Comparison of ENCODE assay signal across 25 cellular contexts in genomic region chr11:18757742-18758294, GRCh38. TPM values are rescaled to one million over a fixed set of nuclear protein-coding genes. Genes with fewer than 3 reads are reported as not detected.
DNase-seq lines count a peak whose midpoint lies in the region; ATAC-seq, FAIRE-seq and TF ChIP-seq lines count a peak whose summit lies in the region.
"Had no signal": no experiment of that assay in that cellular context is flagged by ENCODE, and none has a peak within 500 bp of the region (broad histone marks: within the 10 kb centered on the region; RNA-seq: fewer than 3 reads in every experiment).

No MANE protein-coding gene starts in this region.

- peaks cover 3% of the 10 kb centered on the region for H3K4me1 Mint-ChIP-seq in astrocyte (ENCODE audit: low read depth, unreplicated experiment)
- no peaks in the 10 kb centered on the region for H3K4me1 Mint-ChIP-seq in activated CD4-positive, alpha-beta memory T cell treated with anti-CD3 and anti-CD28 coated beads for 36 hours (ENCODE audit: low read depth)
- H3K4me1 Mint-ChIP-seq: CD14-positive monocyte; CD4-positive, alpha-beta memory T cell; GM23338 had no signal

- no peaks in the 10 kb centered on the region for H3K4me1 ChIP-seq in astrocyte (ENCODE audit: insufficient read depth, low read length)
- no peaks in the 10 kb centered on the region for H3K4me1 ChIP-seq in fibroblast of lung (ENCODE audit: control insufficient read depth, extremely low read depth, insufficient read depth, low read length)

- H4K20me1 ChIP-seq in astrocyte (ENCODE audit: insufficient read depth, low read length) (no peaks in the 10 kb centered on the region), fibroblast of lung (ENCODE audit: control insufficient read depth, extremely low read depth, insufficient read depth, low read length) (no peaks in the 10 kb centered on the region)
- H4K20me1 ChIP-seq: BLaER1 had no signal

- CTCF ChIA-PET in activated CD4-positive, alpha-beta memory T cell treated with anti-CD3 and anti-CD28 coated beads for 36 hours (lab: Charles Lee) = interaction anchor here (0.7 to 7.1 kb wide), 6 partner anchors 10 to 35 kb away, joined by 3 to 62 read pairs (median 5); no protein-coding TSS in a partner anchor

- H3K27ac Mint-ChIP-seq in astrocyte (ENCODE audit: unreplicated experiment) = no peak overlapping the region
- H3K27ac Mint-ChIP-seq in activated CD4-positive, alpha-beta memory T cell treated with anti-CD3 and anti-CD28 coated beads for 36 hours = no peak overlapping the region
- H3K27ac Mint-ChIP-seq: CD14-positive monocyte, GM23338 had no signal

- intact Hi-C loops in sciatic nerve (cut with DNase I) = no loop called here
- intact Hi-C loops in activated CD4-positive, alpha-beta memory T cell treated with anti-CD3 and anti-CD28 coated beads for 36 hours (cut with micrococcal nuclease) = no loop called here

- no peak for FAIRE-seq in astrocyte (lab: Jason Lieb, UNC)
- FAIRE-seq: A204.1, GM12878, H54, K562 had no signal

- H3K9me3 ChIP-seq in astrocyte (ENCODE audit: insufficient read depth, low read depth, low read length) (no peaks in the 10 kb centered on the region), fibroblast of lung (ENCODE audit: control insufficient read depth, insufficient read depth, low read depth, low read length) (no peaks in the 10 kb centered on the region)
- H3K9me3 ChIP-seq: BLaER1 had no signal

- H3K27me3 Mint-ChIP-seq in astrocyte (ENCODE audit: low read depth, unreplicated experiment) = no peaks in the 10 kb centered on the region
- H3K27me3 Mint-ChIP-seq in activated CD4-positive, alpha-beta memory T cell treated with anti-CD3 and anti-CD28 coated beads for 36 hours = no peaks in the 10 kb centered on the region

- H3K27ac ChIP-seq in astrocyte (ENCODE audit: low read depth, low read length) (no peak overlapping the region), fibroblast of lung (ENCODE audit: insufficient read depth, low read length) (no peak overlapping the region)
- H3K27ac ChIP-seq: BLaER1, HL-60 had no signal

- peak; percentile 72 for ATAC-seq in sciatic nerve
- ATAC-seq in HG03460 (IDR thresholded peaks at IDR 0.05; ENCODE audit: unreplicated experiment) = no peak
- ATAC-seq: GM12878, GM23338, K562 had no signal

- DNase-seq in astrocyte (ENCODE audit: low read depth) = peak; percentile 54
- DNase-seq in fibroblast of lung (ENCODE audit: low read depth in 2 of 2) = peak; percentile 33 to 66
- DNase-seq in iris pigment epithelial cell (ENCODE audit: low read depth) = peak; percentile 56
- no peak for DNase-seq in sciatic nerve (ENCODE audit: low spot score)
- no peak for DNase-seq in DMS153 treated with DMSO at 0.1 percent for 48 hours (lab: John Stamatoyannopoulos, UW; ENCODE audit: unreplicated experiment)
- no peak for DNase-seq in NCI-H345 (lab: John Stamatoyannopoulos, UW)
- DNase-seq in activated CD4-positive, alpha-beta memory T cell treated with anti-CD3 and anti-CD28 coated beads for 36 hours = no peak
- DNase-seq: ACHN; Calu3; CD4-positive, alpha-beta memory T cell; DMS53; DND-41; EL; HCEC 1CT had no signal

- H3K27me3 ChIP-seq in astrocyte (ENCODE audit: insufficient read depth, low read length) (peaks cover 4% of the 10 kb centered on the region), fibroblast of lung (ENCODE audit: control insufficient read depth, insufficient read depth, low read length) (no peaks in the 10 kb centered on the region)
- H3K27me3 ChIP-seq: BLaER1 had no signal

- H3K4me3 Mint-ChIP-seq in astrocyte (ENCODE audit: unreplicated experiment) = no peak overlapping the region
- no peak overlapping the region for H3K4me3 Mint-ChIP-seq in activated CD4-positive, alpha-beta memory T cell treated with anti-CD3 and anti-CD28 coated beads for 36 hours
- H3K4me3 Mint-ChIP-seq: CD4-positive, alpha-beta memory T cell; GM23338 had no signal

- POLR2A ChIA-PET in activated CD4-positive, alpha-beta memory T cell treated with anti-CD3 and anti-CD28 coated beads for 36 hours (lab: Charles Lee) = no interaction called here

- no peaks in the 10 kb centered on the region for H3K36me3 Mint-ChIP-seq in astrocyte (ENCODE audit: low read depth, unreplicated experiment)
- H3K36me3 Mint-ChIP-seq in activated CD4-positive, alpha-beta memory T cell treated with anti-CD3 and anti-CD28 coated beads for 36 hours = no peaks in the 10 kb centered on the region
- H3K36me3 Mint-ChIP-seq: CD14-positive monocyte; CD4-positive, alpha-beta memory T cell had no signal

- H2AFZ ChIP-seq in astrocyte (ENCODE audit: low read depth, low read length) = no peak overlapping the region
- no peak overlapping the region for H2AFZ ChIP-seq in fibroblast of lung (ENCODE audit: low read length)
- H2AFZ ChIP-seq: GM23338 had no signal

- H3K9me3 Mint-ChIP-seq in astrocyte (ENCODE audit: unreplicated experiment) = no peaks in the 10 kb centered on the region
- no peaks in the 10 kb centered on the region for H3K9me3 Mint-ChIP-seq in activated CD4-positive, alpha-beta memory T cell treated with anti-CD3 and anti-CD28 coated beads for 36 hours
- H3K9me3 Mint-ChIP-seq: GM23338 had no signal

- H3K9ac ChIP-seq in astrocyte (ENCODE audit: low read length) (no peak overlapping the region), fibroblast of lung (ENCODE audit: insufficient read depth, low read length) (no peak overlapping the region)
- H3K9ac ChIP-seq: BLaER1 had no signal

- H3K36me3 ChIP-seq in astrocyte (ENCODE audit: insufficient read depth, low read length) (no peaks in the 10 kb centered on the region), fibroblast of lung (ENCODE audit: control insufficient read depth, insufficient read depth, low read length) (no peaks in the 10 kb centered on the region)
- H3K36me3 ChIP-seq: BLaER1 had no signal

- H3K4me2 ChIP-seq in astrocyte (ENCODE audit: low read length) (no peak overlapping the region), fibroblast of lung (ENCODE audit: extremely low read depth, insufficient read depth, low read length) (no peak overlapping the region)
- H3K4me2 ChIP-seq: BLaER1, GM23338 had no signal

- TF ChIP-seq CTCF in astrocyte (IDR thresholded peaks at IDR 0.05; ENCODE audit: insufficient read depth, low read depth, low read length) = no peak
- no peak for TF ChIP-seq CTCF in fibroblast of lung (conservative IDR thresholded peaks at IDR 0.05 in 1 of 2, IDR thresholded peaks at IDR 0.05 in 1 of 2; ENCODE audit: low read depth in 1 of 2, low read length in 2 of 2)

- H3K4me3 ChIP-seq in astrocyte (ENCODE audit: insufficient read depth, low read depth, low read length) = no peak overlapping the region
- no peak overlapping the region for H3K4me3 ChIP-seq in fibroblast of lung (replicated peaks in 1 of 4; ENCODE audit: control extremely low read depth in 1 of 4, insufficient read depth in 1 of 4, low read depth in 3 of 4, low read length in 4 of 4)
- H3K4me3 ChIP-seq: BLaER1, GM12878, GM23338, K562 had no signal

- H3K79me2 ChIP-seq in astrocyte (ENCODE audit: insufficient read depth, low read length) = no peaks in the 10 kb centered on the region
- H3K79me2 ChIP-seq in fibroblast of lung (ENCODE audit: control insufficient read depth, insufficient read depth, low read length) = no peaks in the 10 kb centered on the region

RNA-seq across cellular contexts. Expression of gene IGSF22, which starts 31.8 kb away (rescaled TPM):
- 0.05 TPM in 1 of 2 replicates, not detected in the other for total RNA-seq in astrocyte
- under 0.01 TPM in 2 replicates for total RNA-seq in fibroblast of lung
- not detected in 2 replicates for polyA plus RNA-seq in fibroblast of lung
- polyA plus RNA-seq in fibroblast of lung (2012) = not detected in 2 replicates
- not detected in 2 replicates for polyA minus RNA-seq in fibroblast of lung (ENCODE audit: low replicate concordance)
- total RNA-seq in sciatic nerve = 0.58 TPM
- under 1 TPM; 0.85 to 1.00 TPM for total RNA-seq in activated CD4-positive, alpha-beta memory T cell treated with anti-CD3 and anti-CD28 coated beads for 36 hours
- total RNA-seq: Calu3, G401, GM12878, GM23338, HT1080, K562 had no signal
- polyA plus RNA-seq: CD14-positive monocyte, K562 had no signal

RNA-seq across cellular contexts. Expression of gene PTPN5, which starts 33.8 kb away (rescaled TPM):
- total RNA-seq in astrocyte (0.07 TPM in 1 of 2 replicates, not detected in the other), fibroblast of lung (not detected in 2 replicates), sciatic nerve (3.2 TPM)
- not detected in 2 replicates for polyA plus RNA-seq in fibroblast of lung
- polyA plus RNA-seq in fibroblast of lung (2012) = not detected in 2 replicates
- polyA minus RNA-seq in fibroblast of lung (ENCODE audit: low replicate concordance) = not detected in 2 replicates
- not detected for total RNA-seq in activated CD4-positive, alpha-beta memory T cell treated with anti-CD3 and anti-CD28 coated beads for 36 hours
- total RNA-seq: Calu3; CD4-positive, alpha-beta memory T cell; G401; GM12878; HT1080; K562 had no signal
- polyA plus RNA-seq: CD14-positive monocyte; CD4-positive, alpha-beta memory T cell; K562 had no signal

RNA-seq across cellular contexts. Expression of gene TMEM86A, which starts 59.2 kb away (rescaled TPM):
- total RNA-seq in astrocyte (4.0 and 5.3 TPM in 2 replicates), fibroblast of lung (0.77 and 0.83 TPM in 2 replicates), sciatic nerve (7.0 TPM)
- polyA plus RNA-seq in fibroblast of lung = 0.16 and 0.21 TPM in 2 replicates
- polyA plus RNA-seq in fibroblast of lung (2012) = 0.16 TPM in 2 replicates
- polyA minus RNA-seq in fibroblast of lung (ENCODE audit: low replicate concordance) = not detected in 2 replicates
- total RNA-seq in activated CD4-positive, alpha-beta memory T cell treated with anti-CD3 and anti-CD28 coated beads for 36 hours = under 1 TPM; 0.50 to 0.65 TPM

Comparison
In these comparisons a context has a peak if more than half of its experiments do, and no peak if none do; other contexts are left out.
1. DNase-seq: peak in astrocyte (single experiment), fibroblast of lung (2 of 2) and iris pigment epithelial cell (single experiment); none in sciatic nerve (single experiment), DMS153 treated with DMSO at 0.1 percent for 48 hours (single experiment), NCI-H345 (single experiment) and activated CD4-positive, alpha-beta memory T cell treated with anti-CD3 and anti-CD28 coated beads for 36 hours (single experiment).